In the genomic region with DNA sequence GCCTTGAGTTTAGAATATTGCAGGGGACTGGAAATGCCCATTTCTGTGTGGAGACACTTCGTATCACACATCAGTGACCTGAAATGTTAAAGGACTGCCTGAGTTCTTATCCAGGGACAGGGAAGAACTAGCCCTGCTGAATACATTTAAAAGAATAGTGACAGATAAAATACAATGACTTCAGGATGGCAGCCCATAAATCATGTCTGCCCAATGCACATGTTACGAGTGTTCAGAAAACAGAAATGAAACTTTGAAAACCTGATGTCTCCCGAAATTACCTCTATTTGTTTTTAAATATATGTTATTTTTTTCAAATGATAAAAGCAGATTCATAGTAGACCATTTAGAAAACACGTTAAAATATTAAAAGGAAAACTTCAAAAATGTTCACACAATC, we compare ENCODE assay signal across 32 cellular contexts.
"Had no signal": no experiment of that assay in that cellular context is flagged by ENCODE, and none has a peak within 500 bp of the region (broad histone marks: within the 10 kb centered on the region; RNA-seq: fewer than 3 reads in every experiment).

No MANE protein-coding gene starts in this region.

- H3K36me3 ChIP-seq: ascending aorta, Peyer's patch, SJCRH30 had no signal

- H3K9me3 ChIP-seq: body of pancreas, Peyer's patch, SJCRH30 had no signal

- H3K4me3 Mint-ChIP-seq: activated CD8-positive, alpha-beta T cell treated with anti-CD3 and anti-CD28 coated beads, Interleukin-2, amount 10 ng/mL, durations not matched to agents 7 days and 5 days; T-helper 2 cell treated with Interferon-gamma antibody and Interleukin-4, amounts not matched to agents 5 μg/mL and 100 μg/mL, for 36 hours; WTC11 had no signal

- H3K27ac Mint-ChIP-seq: activated CD8-positive, alpha-beta T cell treated with anti-CD3 and anti-CD28 coated beads, Interleukin-2, amount 10 ng/mL, durations not matched to agents 7 days and 5 days; T-helper 2 cell treated with Interferon-gamma antibody and Interleukin-4, amounts not matched to agents 5 μg/mL and 100 μg/mL, for 36 hours; WTC11 had no signal

- ATAC-seq: activated CD8-positive, alpha-beta T cell treated with anti-CD3 and anti-CD28 coated beads, Interleukin-2, amount 10 ng/mL, durations not matched to agents 7 days and 5 days; body of pancreas; WTC11 had no signal

- DNase-seq: activated CD4-positive, alpha-beta T cell treated with anti-CD3 and anti-CD28 coated beads for 48 hours; activated CD4-positive, alpha-beta T cell treated with anti-CD3 and anti-CD28 coated beads, Interleukin-2, amount 50 U/mL, for 4 hours; activated CD4-positive, CD25-positive, alpha-beta regulatory T cell treated with anti-CD3 and anti-CD28 coated beads, Interleukin-2, amount 50 U/mL, for 72 hours; activated CD8-positive, alpha-beta memory T cell treated with anti-CD3 and anti-CD28 coated beads, Interleukin-2, amount 50 U/mL, for 48 hours; activated CD8-positive, alpha-beta T cell treated with anti-CD3 and anti-CD28 coated beads, Interleukin-2, amount 10 ng/mL, durations not matched to agents 7 days and 5 days; activated naive CD4-positive, alpha-beta T cell treated with anti-CD3 and anti-CD28 coated beads, Interleukin-2, amount 50 U/mL, for 16 hours; activated T-cell treated with anti-CD3 and anti-CD28 coated beads, Interleukin-2, amount 50 U/mL, for 1 hour; amniotic stem cell; body of pancreas; central memory CD4-positive, alpha-beta T cell; Karpas-422; MM.1S; NCI-H1092 treated with DMSO at 0.1 percent for 48 hours; NCI-H1417 treated with DMSO at 0.1 percent for 48 hours; NCI-H1694; NCI-H2029; NCI-H2107; NCI-H2171 treated with DMSO at 0.1 percent for 48 hours; NCI-H226; NCI-H526 treated with DMSO at 0.1 percent for 48 hours; NCI-H82; Peyer's patch; Right ventricle myocardium superior; SJCRH30; SK-N-SH; T-helper 1 cell had no signal

- H3K27ac ChIP-seq: ascending aorta, body of pancreas, coronary artery, Peyer's patch, RWPE1, SJCRH30 had no signal

- H3K4me2 ChIP-seq: SK-N-SH had no signal

- H3K9me2 ChIP-seq: SK-N-SH had no signal

- H3K4me3 ChIP-seq: ascending aorta, body of pancreas, coronary artery, Peyer's patch, SJCRH30 had no signal

- H3K9ac ChIP-seq: SK-N-SH had no signal

- H3K4me1 ChIP-seq: ascending aorta, body of pancreas, Peyer's patch, SJCRH30 had no signal

- FAIRE-seq: bronchial epithelial cell had no signal

- H3K27me3 ChIP-seq: ascending aorta, body of pancreas, Peyer's patch, SJCRH30 had no signal
